ENCODE assay signal across 15 cellular contexts in the genomic region with DNA sequence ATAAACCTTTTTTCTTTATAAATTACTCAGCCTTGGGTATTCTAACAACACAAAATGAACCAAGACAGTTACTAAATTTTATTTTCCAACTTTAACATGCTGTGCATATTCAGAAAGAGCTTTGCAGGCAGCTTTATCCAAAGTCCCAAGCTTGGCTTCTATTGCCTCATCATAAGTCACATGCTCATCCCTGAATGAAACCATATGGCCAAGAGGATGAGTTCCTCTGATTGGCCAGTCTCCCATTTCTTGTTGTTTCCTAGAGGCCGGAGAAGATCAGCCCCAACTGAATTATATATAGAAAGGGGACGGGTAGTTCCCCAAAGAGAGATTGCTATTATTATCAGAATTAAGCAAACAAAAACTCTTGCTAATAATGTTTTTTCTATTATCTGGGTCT.
"Had no signal": no experiment of that assay in that cellular context is flagged by ENCODE, and none has a peak within 500 bp of the region (broad histone marks: within the 10 kb centered on the region; RNA-seq: fewer than 3 reads in every experiment).

No MANE protein-coding gene starts in this region.

- ATAC-seq: activated T-cell treated with anti-CD3 and anti-CD28 coated beads, Interleukin-2, amount 50 U/mL, for 4 hours; mucosa of descending colon; natural killer cell had no signal

- H3K27ac ChIP-seq: breast epithelium, right atrium auricular region, stomach, thoracic aorta had no signal

- H3K9me3 ChIP-seq: thoracic aorta had no signal

- H3K4me1 ChIP-seq: breast epithelium, right atrium auricular region, stomach had no signal

- H3K36me3 ChIP-seq: breast epithelium, right atrium auricular region, stomach, thoracic aorta had no signal

- DNase-seq: activated CD4-positive, alpha-beta memory T cell treated with anti-CD3 and anti-CD28 coated beads for 36 hours; activated CD4-positive, alpha-beta T cell treated with anti-CD3 and anti-CD28 coated beads for 1 hour; activated gamma-delta T cell; activated naive CD8-positive, alpha-beta T cell treated with anti-CD3 and anti-CD28 coated beads for 36 hours; activated T-cell treated with anti-CD3 and anti-CD28 coated beads, Interleukin-2, amount 50 U/mL, for 4 hours; aorta; head of caudate nucleus; mammary epithelial cell; natural killer cell; stomach had no signal

- H3K27me3 ChIP-seq: breast epithelium, right atrium auricular region, stomach had no signal

- H3K4me3 ChIP-seq: breast epithelium, mucosa of descending colon, right atrium auricular region, skin epidermis, stomach, thoracic aorta had no signal
